8 cellular contexts compared by ENCODE assay signal in genomic region chr2:219161097-219161496, GRCh38. TPM values are rescaled to one million over a fixed set of nuclear protein-coding genes. Genes with fewer than 3 reads are reported as not detected.
DNase-seq lines count a peak whose midpoint lies in the region; ATAC-seq, FAIRE-seq and TF ChIP-seq lines count a peak whose summit lies in the region.

No MANE protein-coding gene starts in this region.

- no peak for FAIRE-seq in A549 (lab: Jason Lieb, UNC)

- TF ChIP-seq RAD21 in A549 (conservative IDR thresholded peaks at IDR 0.05 in 1 of 2, IDR thresholded peaks at IDR 0.05 in 1 of 2) = no peak

- POLR2A ChIA-PET in A549 (lab: Yijun Ruan, JAX) = interaction anchor here (0.6 kb wide), 1 partner anchor 227 kb away, joined by 5 read pairs; no protein-coding TSS in a partner anchor

- ATAC-seq in A549 (no peak), HG03175 (IDR thresholded peaks at IDR 0.05; ENCODE audit: unreplicated experiment) (no peak), HG02610 (IDR thresholded peaks at IDR 0.05; ENCODE audit: unreplicated experiment) (no peak)

- peaks cover 14% of the 10 kb centered on the region; the same call in 1 of the 2 replicates for H3K27me3 ChIP-seq in HUES64 (ENCODE audit: insufficient read depth, low read length)
- H3K27me3 ChIP-seq in muscle layer of duodenum (ENCODE audit: low read depth, low read length) = no peaks in the 10 kb centered on the region

- peaks cover 9% of the 10 kb centered on the region for H3K4me1 ChIP-seq in A549
- H3K4me1 ChIP-seq in HUES64 (ENCODE audit: insufficient read depth, low read length) = peaks cover 8% of the 10 kb centered on the region
- H3K4me1 ChIP-seq in muscle layer of duodenum (ENCODE audit: control insufficient read depth in 1 of 2, insufficient read depth in 2 of 2, low read length in 2 of 2) = peaks cover 8 to 9% of the 10 kb centered on the region in 2 donors

- WGBS in A549 (ENCODE audit: missing lambda C conversion rate) = 73% methylated on average over 4 of the region's 4 CpGs
- WGBS in HUES64 = 68% methylated on average over 4 of the region's 4 CpGs

- H3K9ac ChIP-seq in HUES64 (ENCODE audit: low read depth, low read length) = 0 out of 2 replicates have a peak overlapping the region, but pooled peaks have one; percentile 7

- H3K27ac ChIP-seq in A549 (peak overlapping the region; percentile 91 to 95), HUES64 (ENCODE audit: low read depth, low read length) (no peak overlapping the region), muscle layer of duodenum (ENCODE audit: low read length) (peak overlapping the region; percentile 61)

- H3K4me3 ChIP-seq in A549 (peak overlapping the region; percentile 54), HUES64 (ENCODE audit: low read length) (peak overlapping the region; percentile 97), cardiac fibroblast (replicated peaks in 1 of 2; ENCODE audit: low read depth in 2 of 2, low read length in 2 of 2) (peak overlapping the region; percentile 66 to 79), muscle layer of duodenum (ENCODE audit: low read depth in 1 of 2, low read length in 2 of 2) (peak overlapping the region; percentile 66 to 68)

- no peak for TF ChIP-seq EP300 in A549 (IDR thresholded peaks at IDR 0.05)

- DNase-seq in A549 (ENCODE audit: low read depth in 1 of 2, low spot score in 1 of 2) (no peak), cardiac fibroblast (ENCODE audit: low read depth in 2 of 2) (no peak), H4 (ENCODE audit: low spot score) (no peak), HK-2 (ENCODE audit: unreplicated experiment) (no peak)

- H3K4me2 ChIP-seq in A549 = peak overlapping the region; percentile 98

- TF ChIP-seq CTCF in A549 (IDR thresholded peaks at IDR 0.05) (no peak), cardiac fibroblast (IDR thresholded peaks at IDR 0.05; ENCODE audit: low read depth, low read length) (no peak)

- H3K9me3 ChIP-seq in A549 (no peaks in the 10 kb centered on the region), HUES64 (ENCODE audit: insufficient read depth, low read depth, low read length) (no peaks in the 10 kb centered on the region), muscle layer of duodenum (ENCODE audit: control insufficient read depth in 1 of 2, low read length in 2 of 2) (no peaks in the 10 kb centered on the region)

- TF ChIP-seq POLR2A in A549 (IDR thresholded peaks at IDR 0.05; ENCODE audit: low read length) = no peak

- CTCF ChIA-PET in A549 (lab: Yijun Ruan, JAX) = interaction anchor here (2.0 to 21.6 kb wide), 6 partner anchors 12 to 166 kb away, joined by 6 to 332 read pairs (median 106); partner anchors contain the start of genes CNPPD1, IHH and SLC23A3

- H3K36me3 ChIP-seq in HUES64 (ENCODE audit: insufficient read depth, low read length) = peaks cover 10% of the 10 kb centered on the region
- H3K36me3 ChIP-seq in muscle layer of duodenum (ENCODE audit: control insufficient read depth in 1 of 2, insufficient read depth in 2 of 2, low read length in 2 of 2) = peaks cover 15 to 19% of the 10 kb centered on the region in 2 donors

TF ChIP-seq in A549, 52 proteins besides CTCF, POLR2A, EP300 and RAD21:
- TF ChIP-seq MAZ (IDR thresholded peaks at IDR 0.05; ENCODE audit: borderline replicate concordance, low read depth, low read length) (no peak), JUNB (IDR thresholded peaks at IDR 0.05) (no peak), GATA3 (IDR thresholded peaks at IDR 0.05; ENCODE audit: borderline replicate concordance) (no peak), MAX (IDR thresholded peaks at IDR 0.05) (no peak), ZFP36 (IDR thresholded peaks at IDR 0.05; ENCODE audit: borderline replicate concordance, partially characterized antibody) (no peak), HMGXB4 (CRISPR knock-in tag; IDR thresholded peaks at IDR 0.05; ENCODE audit: borderline replicate concordance) (no peak), JUN (IDR thresholded peaks at IDR 0.05) (no peak), EHMT2 (IDR thresholded peaks at IDR 0.05; ENCODE audit: low read depth) (no peak), TFCP2L1 (CRISPR knock-in tag; IDR thresholded peaks at IDR 0.05) (no peak), CHD2 (IDR thresholded peaks at IDR 0.05; ENCODE audit: low read length, partially characterized antibody) (no peak), MAFK (IDR thresholded peaks at IDR 0.05; ENCODE audit: partially characterized antibody) (no peak), KDM1A (IDR thresholded peaks at IDR 0.05; ENCODE audit: low read depth) (no peak), ZSCAN20 (CRISPR knock-in tag; IDR thresholded peaks at IDR 0.05) (no peak), ZNF302 (CRISPR knock-in tag; IDR thresholded peaks at IDR 0.05) (no peak)
- TF ChIP-seq, protein P1, sequence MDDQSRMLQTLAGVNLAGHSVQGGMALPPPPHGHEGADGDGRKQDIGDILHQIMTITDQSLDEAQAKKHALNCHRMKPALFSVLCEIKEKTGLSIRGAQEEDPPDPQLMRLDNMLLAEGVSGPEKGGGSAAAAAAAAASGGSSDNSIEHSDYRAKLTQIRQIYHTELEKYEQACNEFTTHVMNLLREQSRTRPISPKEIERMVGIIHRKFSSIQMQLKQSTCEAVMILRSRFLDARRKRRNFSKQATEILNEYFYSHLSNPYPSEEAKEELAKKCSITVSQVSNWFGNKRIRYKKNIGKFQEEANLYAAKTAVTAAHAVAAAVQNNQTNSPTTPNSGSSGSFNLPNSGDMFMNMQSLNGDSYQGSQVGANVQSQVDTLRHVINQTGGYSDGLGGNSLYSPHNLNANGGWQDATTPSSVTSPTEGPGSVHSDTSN (IDR thresholded peaks at IDR 0.05) = no peak

RNA-seq across cellular contexts. Expression of gene NHEJ1, which starts 0.5 kb away (rescaled TPM):
- 31.8 and 34.7 TPM in 2 replicates for polyA plus RNA-seq in A549 (2011; rRNA removed)
- 16.2 and 22.3 TPM in 2 replicates for polyA plus RNA-seq in A549 (2012; cell fraction: cytosol; rRNA removed)
- 7.5 and 9.9 TPM in 2 replicates for polyA plus RNA-seq in A549 (2012; cell fraction: nucleus; rRNA removed)
- polyA plus RNA-seq in A549 (2017; fragmentation: RNase III; extraction: RNeasy Plus Mini Kit Qiagen cat#74134 plus additional on column Dnase treatment) = 18.5 to 19.1 TPM (median 18.8 TPM) in 3 replicates
- 39.6 and 56.0 TPM in 2 replicates for polyA minus RNA-seq in A549 (2011; rRNA and poly(A)+ RNA removed)
- polyA plus RNA-seq in HUES64 (2013, experiment 1 of 2) = 22.7 TPM
- 20.2 TPM for polyA plus RNA-seq in HUES64 (2013, experiment 2 of 2)
- total RNA-seq in H4 (2014; rRNA removed; shearing (Covaris generic)) = 20.9 and 27.4 TPM in 2 replicates

RNA-seq across cellular contexts. Expression of gene SLC23A3, which starts 8.7 kb away (rescaled TPM):
- 0.39 and 0.66 TPM in 2 replicates for polyA plus RNA-seq in A549 (2011; rRNA removed)
- polyA plus RNA-seq in A549 (2012; cell fraction: cytosol; rRNA removed) = 0.17 and 0.23 TPM in 2 replicates
- 2.7 and 3.2 TPM in 2 replicates for polyA plus RNA-seq in A549 (2012; cell fraction: nucleus; rRNA removed)
- 0.80 to 0.90 TPM (median 0.83 TPM) in 3 replicates for polyA plus RNA-seq in A549 (2017; fragmentation: RNase III; extraction: RNeasy Plus Mini Kit Qiagen cat#74134 plus additional on column Dnase treatment)
- 1.1 TPM in 2 replicates for polyA minus RNA-seq in A549 (2011; rRNA and poly(A)+ RNA removed)
- polyA plus RNA-seq in HUES64 (2013, experiment 1 of 2) = not detected
- polyA plus RNA-seq in HUES64 (2013, experiment 2 of 2) = 0.13 TPM
- 0.12 TPM in 1 of 2 replicates, not detected in the other for total RNA-seq in H4 (2014; rRNA removed; shearing (Covaris generic))

RNA-seq across cellular contexts. Expression of gene CNPPD1, which starts 15.6 kb away (rescaled TPM):
- polyA plus RNA-seq in A549 (2011; rRNA removed) (22.1 and 27.6 TPM in 2 replicates), A549 (2017; fragmentation: RNase III; extraction: RNeasy Plus Mini Kit Qiagen cat#74134 plus additional on column Dnase treatment) (22.4 to 24.0 TPM (median 23.6 TPM) in 3 replicates)
- 41.0 and 41.2 TPM in 2 replicates for polyA plus RNA-seq in A549 (2012; cell fraction: cytosol; rRNA removed)
- 83.3 and 89.3 TPM in 2 replicates for polyA plus RNA-seq in A549 (2012; cell fraction: nucleus; rRNA removed)
- polyA minus RNA-seq in A549 (2011; rRNA and poly(A)+ RNA removed) = 12.2 and 14.7 TPM in 2 replicates
- 26.3 TPM for polyA plus RNA-seq in HUES64 (2013, experiment 1 of 2)
- 22.8 TPM for polyA plus RNA-seq in HUES64 (2013, experiment 2 of 2)
- total RNA-seq in H4 (2014; rRNA removed; shearing (Covaris generic)) = 10.8 and 13.3 TPM in 2 replicates

RNA-seq across cellular contexts. Expression of gene RETREG2, which starts 17.0 kb away (rescaled TPM):
- 67.5 and 83.2 TPM in 2 replicates for polyA plus RNA-seq in A549 (2011; rRNA removed)
- polyA plus RNA-seq in A549 (2012; cell fraction: cytosol; rRNA removed) = 48.2 and 58.2 TPM in 2 replicates
- 60.7 and 75.4 TPM in 2 replicates for polyA plus RNA-seq in A549 (2012; cell fraction: nucleus; rRNA removed)
- 42.7 to 53.3 TPM (median 52.8 TPM) in 3 replicates for polyA plus RNA-seq in A549 (2017; fragmentation: RNase III; extraction: RNeasy Plus Mini Kit Qiagen cat#74134 plus additional on column Dnase treatment)
- polyA minus RNA-seq in A549 (2011; rRNA and poly(A)+ RNA removed) = 105 and 129 TPM in 2 replicates
- 46.8 TPM for polyA plus RNA-seq in HUES64 (2013, experiment 1 of 2)
- polyA plus RNA-seq in HUES64 (2013, experiment 2 of 2) = 48.8 TPM
- total RNA-seq in H4 (2014; rRNA removed; shearing (Covaris generic)) = 52.8 and 53.3 TPM in 2 replicates

RNA-seq across cellular contexts. Expression of gene ZFAND2B, which starts 45.5 kb away (rescaled TPM):
- polyA plus RNA-seq in A549 (2011; rRNA removed) (29.1 and 30.3 TPM in 2 replicates), A549 (2017; fragmentation: RNase III; extraction: RNeasy Plus Mini Kit Qiagen cat#74134 plus additional on column Dnase treatment) (18.8 to 21.2 TPM (median 19.0 TPM) in 3 replicates)
- 34.8 and 43.2 TPM in 2 replicates for polyA plus RNA-seq in A549 (2012; cell fraction: cytosol; rRNA removed)
- polyA plus RNA-seq in A549 (2012; cell fraction: nucleus; rRNA removed) = 61.1 and 66.1 TPM in 2 replicates
- 39.6 and 40.4 TPM in 2 replicates for polyA minus RNA-seq in A549 (2011; rRNA and poly(A)+ RNA removed)
- polyA plus RNA-seq in HUES64 (2013, experiment 1 of 2) = 14.8 TPM
- 16.7 TPM for polyA plus RNA-seq in HUES64 (2013, experiment 2 of 2)
- 22.7 and 37.4 TPM in 2 replicates for total RNA-seq in H4 (2014; rRNA removed; shearing (Covaris generic))
